Comparison of ENCODE assay signal across 18 cellular contexts in genomic region chr12:16094437-16094836, GRCh38.
"Had no signal": no experiment of that assay in that cellular context is flagged by ENCODE, and none has a peak within 500 bp of the region (broad histone marks: within the 10 kb centered on the region; RNA-seq: fewer than 3 reads in every experiment).

No MANE protein-coding gene starts in this region.

- H3K27ac Mint-ChIP-seq: activated naive CD4-positive, alpha-beta T cell treated with anti-CD3 and anti-CD28 coated beads for 36 hours; endodermal cell; memory B cell; progenitor cell of endocrine pancreas; stimulated activated naive CD8-positive, alpha-beta T cell treated with anti-CD3 and anti-CD28 coated beads, Interleukin-15, Interleukin-2, amounts not matched to agents 100 ng/mL and 50 ng/mL, for 24 hours had no signal

- ATAC-seq: activated T-cell treated with anti-CD3 and anti-CD28 coated beads, Interleukin-2, amount 50 U/mL, for 4 hours had no signal

- H3K27me3 Mint-ChIP-seq: central memory CD8-positive, alpha-beta T cell; memory B cell; progenitor cell of endocrine pancreas; stimulated activated naive CD8-positive, alpha-beta T cell treated with anti-CD3 and anti-CD28 coated beads, Interleukin-15, Interleukin-2, amounts not matched to agents 100 ng/mL and 50 ng/mL, for 24 hours had no signal

- H3K9me3 Mint-ChIP-seq: activated naive CD4-positive, alpha-beta T cell treated with anti-CD3 and anti-CD28 coated beads for 36 hours; activated T-cell treated with anti-CD3 and anti-CD28 coated beads, Interleukin-2, amount 50 U/mL, for 4 hours; central memory CD8-positive, alpha-beta T cell had no signal

- H3K36me3 Mint-ChIP-seq: memory B cell had no signal

- DNase-seq: activated CD4-positive, alpha-beta T cell treated with anti-CD3 and anti-CD28 coated beads, Interleukin-2, amount 50 U/mL, for 1 hour; activated CD4-positive, CD25-positive, alpha-beta regulatory T cell treated with anti-CD3 and anti-CD28 coated beads, Interleukin-2, amount 50 U/mL, for 72 hours; activated CD8-positive, alpha-beta memory T cell treated with anti-CD3 and anti-CD28 coated beads, Interleukin-2, amount 50 U/mL, for 4 hours; activated naive CD4-positive, alpha-beta T cell treated with anti-CD3 and anti-CD28 coated beads for 36 hours; activated T-cell treated with anti-CD3 and anti-CD28 coated beads, Interleukin-2, amount 50 U/mL, for 4 hours; aorta; colonic mucosa; endodermal cell; foreskin fibroblast; stimulated activated CD4-positive, alpha-beta T cell treated with anti-CD3 and anti-CD28 coated beads, Interleukin-12 subunit alpha, Interleukin-12 subunit beta, amount 100 ng/mL, for 4 hours; stimulated activated CD4-positive, alpha-beta T cell treated with anti-CD3 and anti-CD28 coated beads, Interleukin-2, amount 100 ng/mL, for 24 hours; transverse colon; uterus had no signal

- H3K4me3 Mint-ChIP-seq: activated naive CD4-positive, alpha-beta T cell treated with anti-CD3 and anti-CD28 coated beads for 36 hours; activated T-cell treated with anti-CD3 and anti-CD28 coated beads, Interleukin-2, amount 50 U/mL, for 4 hours; central memory CD8-positive, alpha-beta T cell; endodermal cell; memory B cell; neural crest cell; stimulated activated naive CD8-positive, alpha-beta T cell treated with anti-CD3 and anti-CD28 coated beads, Interleukin-15, Interleukin-2, amounts not matched to agents 100 ng/mL and 50 ng/mL, for 24 hours had no signal

- H3K4me1 Mint-ChIP-seq: central memory CD8-positive, alpha-beta T cell; memory B cell; neural crest cell had no signal
